In genomic region chr11:119745776-119746535, GRCh38 we compare ENCODE assay signal across 23 cellular contexts.
"Had no signal": no experiment of that assay in that cellular context is flagged by ENCODE, and none has a peak within 500 bp of the region (broad histone marks: within the 10 kb centered on the region; RNA-seq: fewer than 3 reads in every experiment).

No MANE protein-coding gene starts in this region.

- H3K4me1 ChIP-seq: adrenal gland, SJCRH30 had no signal

- H3K9me3 ChIP-seq: adrenal gland, body of pancreas, Peyer's patch, SJCRH30, SK-N-SH had no signal

- H3K27me3 ChIP-seq: body of pancreas, SJCRH30 had no signal

- DNase-seq: activated CD4-positive, alpha-beta T cell treated with anti-CD3 and anti-CD28 coated beads for 4 hours; activated CD8-positive, alpha-beta memory T cell treated with anti-CD3 and anti-CD28 coated beads, Interleukin-2, amount 50 U/mL, for 48 hours; activated CD8-positive, alpha-beta T cell treated with anti-CD3 and anti-CD28 coated beads, Interleukin-2, amount 10 ng/mL, durations not matched to agents 7 days and 5 days; activated naive CD4-positive, alpha-beta T cell treated with anti-CD3 and anti-CD28 coated beads, Interleukin-2, amount 50 U/mL, for 16 hours; activated naive CD8-positive, alpha-beta T cell treated with anti-CD3 and anti-CD28 coated beads, Interleukin-2, amount 10 ng/mL, durations not matched to agents 7 days and 5 days; activated T-cell treated with anti-CD3 and anti-CD28 coated beads, Interleukin-2, amount 50 U/mL, for 1 hour; adrenal gland; KG1; NCI-H1092 treated with DMSO at 0.1 percent for 48 hours; NCI-H1436; NCI-H1694 treated with DMSO at 0.1 percent for 48 hours; NCI-H2029 treated with DMSO at 0.1 percent for 48 hours; NCI-H345; NCI-H510A; NCI-H69; Peyer's patch; Right ventricle myocardium superior; SJCRH30; SK-N-SH; T-helper 1 cell had no signal

- ATAC-seq: activated CD8-positive, alpha-beta T cell treated with anti-CD3 and anti-CD28 coated beads, Interleukin-2, amount 10 ng/mL, durations not matched to agents 7 days and 5 days; body of pancreas had no signal

- H3K4me3 ChIP-seq: adrenal gland, body of pancreas, Peyer's patch, SJCRH30 had no signal

- H3K27ac ChIP-seq: adrenal gland, body of pancreas, Peyer's patch, RWPE1, SJCRH30, VCaP had no signal

- H3K36me3 ChIP-seq: adrenal gland, Peyer's patch, SJCRH30 had no signal
